Comparison of ENCODE assay signal across 1 cellular context in the genomic region with DNA sequence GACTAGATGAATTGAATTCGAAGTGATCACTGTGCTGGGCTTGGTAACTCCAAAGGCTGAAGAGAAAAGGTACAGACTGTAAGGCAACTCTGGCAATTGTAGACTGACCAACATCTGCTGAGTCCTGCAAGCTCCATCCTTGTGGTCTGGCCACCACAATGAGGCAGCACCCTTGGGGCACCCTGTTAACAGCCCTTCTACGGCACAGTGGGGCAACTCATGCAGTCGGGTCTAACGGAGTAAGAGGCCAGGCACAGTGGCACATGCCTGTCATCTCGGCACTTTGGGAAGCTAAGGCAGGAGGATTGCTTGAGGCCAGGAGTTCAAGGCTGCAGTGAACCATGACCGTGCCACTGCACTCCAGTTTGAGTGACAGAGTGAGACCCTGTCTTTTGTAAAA.
TF ChIP-seq lines count a peak whose summit lies in the region.

No MANE protein-coding gene starts in this region.

TF ChIP-seq in GM23338, 12 proteins besides CTCF, POLR2A, EP300 and RAD21 (continued from another document):
- TF ChIP-seq, protein P1, sequence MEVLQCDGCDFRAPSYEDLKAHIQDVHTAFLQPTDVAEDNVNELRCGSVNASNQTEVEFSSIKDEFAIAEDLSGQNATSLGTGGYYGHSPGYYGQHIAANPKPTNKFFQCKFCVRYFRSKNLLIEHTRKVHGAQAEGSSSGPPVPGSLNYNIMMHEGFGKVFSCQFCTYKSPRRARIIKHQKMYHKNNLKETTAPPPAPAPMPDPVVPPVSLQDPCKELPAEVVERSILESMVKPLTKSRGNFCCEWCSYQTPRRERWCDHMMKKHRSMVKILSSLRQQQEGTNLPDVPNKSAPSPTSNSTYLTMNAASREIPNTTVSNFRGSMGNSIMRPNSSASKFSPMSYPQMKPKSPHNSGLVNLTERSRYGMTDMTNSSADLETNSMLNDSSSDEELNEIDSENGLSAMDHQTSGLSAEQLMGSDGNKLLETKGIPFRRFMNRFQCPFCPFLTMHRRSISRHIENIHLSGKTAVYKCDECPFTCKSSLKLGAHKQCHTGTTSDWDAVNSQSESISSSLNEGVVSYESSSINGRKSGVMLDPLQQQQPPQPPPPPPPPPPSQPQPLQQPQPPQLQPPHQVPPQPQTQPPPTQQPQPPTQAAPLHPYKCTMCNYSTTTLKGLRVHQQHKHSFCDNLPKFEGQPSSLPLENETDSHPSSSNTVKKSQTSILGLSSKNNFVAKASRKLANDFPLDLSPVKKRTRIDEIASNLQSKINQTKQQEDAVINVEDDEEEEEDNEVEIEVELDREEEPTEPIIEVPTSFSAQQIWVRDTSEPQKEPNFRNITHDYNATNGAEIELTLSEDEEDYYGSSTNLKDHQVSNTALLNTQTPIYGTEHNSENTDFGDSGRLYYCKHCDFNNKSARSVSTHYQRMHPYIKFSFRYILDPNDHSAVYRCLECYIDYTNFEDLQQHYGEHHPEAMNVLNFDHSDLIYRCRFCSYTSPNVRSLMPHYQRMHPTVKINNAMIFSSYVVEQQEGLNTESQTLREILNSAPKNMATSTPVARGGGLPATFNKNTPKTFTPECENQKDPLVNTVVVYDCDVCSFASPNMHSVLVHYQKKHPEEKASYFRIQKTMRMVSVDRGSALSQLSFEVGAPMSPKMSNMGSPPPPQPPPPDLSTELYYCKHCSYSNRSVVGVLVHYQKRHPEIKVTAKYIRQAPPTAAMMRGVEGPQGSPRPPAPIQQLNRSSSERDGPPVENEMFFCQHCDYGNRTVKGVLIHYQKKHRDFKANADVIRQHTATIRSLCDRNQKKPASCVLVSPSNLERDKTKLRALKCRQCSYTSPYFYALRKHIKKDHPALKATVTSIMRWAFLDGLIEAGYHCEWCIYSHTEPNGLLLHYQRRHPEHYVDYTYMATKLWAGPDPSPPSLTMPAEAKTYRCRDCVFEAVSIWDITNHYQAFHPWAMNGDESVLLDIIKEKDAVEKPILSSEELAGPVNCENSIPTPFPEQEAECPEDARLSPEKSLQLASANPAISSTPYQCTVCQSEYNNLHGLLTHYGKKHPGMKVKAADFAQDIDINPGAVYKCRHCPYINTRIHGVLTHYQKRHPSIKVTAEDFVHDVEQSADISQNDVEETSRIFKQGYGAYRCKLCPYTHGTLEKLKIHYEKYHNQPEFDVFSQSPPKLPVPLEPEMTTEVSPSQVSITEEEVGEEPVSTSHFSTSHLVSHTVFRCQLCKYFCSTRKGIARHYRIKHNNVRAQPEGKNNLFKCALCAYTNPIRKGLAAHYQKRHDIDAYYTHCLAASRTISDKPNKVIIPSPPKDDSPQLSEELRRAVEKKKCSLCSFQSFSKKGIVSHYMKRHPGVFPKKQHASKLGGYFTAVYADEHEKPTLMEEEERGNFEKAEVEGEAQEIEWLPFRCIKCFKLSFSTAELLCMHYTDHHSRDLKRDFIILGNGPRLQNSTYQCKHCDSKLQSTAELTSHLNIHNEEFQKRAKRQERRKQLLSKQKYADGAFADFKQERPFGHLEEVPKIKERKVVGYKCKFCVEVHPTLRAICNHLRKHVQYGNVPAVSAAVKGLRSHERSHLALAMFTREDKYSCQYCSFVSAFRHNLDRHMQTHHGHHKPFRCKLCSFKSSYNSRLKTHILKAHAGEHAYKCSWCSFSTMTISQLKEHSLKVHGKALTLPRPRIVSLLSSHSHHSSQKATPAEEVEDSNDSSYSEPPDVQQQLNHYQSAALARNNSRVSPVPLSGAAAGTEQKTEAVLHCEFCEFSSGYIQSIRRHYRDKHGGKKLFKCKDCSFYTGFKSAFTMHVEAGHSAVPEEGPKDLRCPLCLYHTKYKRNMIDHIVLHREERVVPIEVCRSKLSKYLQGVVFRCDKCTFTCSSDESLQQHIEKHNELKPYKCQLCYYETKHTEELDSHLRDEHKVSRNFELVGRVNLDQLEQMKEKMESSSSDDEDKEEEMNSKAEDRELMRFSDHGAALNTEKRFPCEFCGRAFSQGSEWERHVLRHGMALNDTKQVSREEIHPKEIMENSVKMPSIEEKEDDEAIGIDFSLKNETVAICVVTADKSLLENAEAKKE (CRISPR knock-in tag; IDR thresholded peaks at IDR 0.05), result no peak
